ENCODE assay signal across 25 cellular contexts in the genomic region with DNA sequence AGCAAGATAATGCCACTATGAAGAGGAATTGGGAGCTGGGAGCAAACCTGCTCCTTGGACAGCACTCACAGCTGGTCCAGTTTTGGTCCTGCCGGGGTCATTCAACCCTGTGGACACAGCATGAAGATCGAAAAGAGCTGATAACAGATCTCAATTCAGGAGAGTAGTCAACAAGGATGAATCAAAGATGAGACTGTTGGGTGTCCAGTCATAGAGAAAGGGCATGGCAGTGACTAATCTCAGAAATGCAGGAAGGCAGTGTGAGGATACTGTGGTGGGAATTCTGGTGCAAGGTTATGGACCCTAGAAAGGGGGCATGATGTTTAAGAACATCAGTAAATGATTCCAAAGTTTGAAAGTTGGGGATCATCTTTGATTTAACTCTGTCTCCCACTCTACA.
"Had no signal": no experiment of that assay in that cellular context is flagged by ENCODE, and none has a peak within 500 bp of the region (broad histone marks: within the 10 kb centered on the region; RNA-seq: fewer than 3 reads in every experiment).

No MANE protein-coding gene starts in this region.

- H3K9me3 Mint-ChIP-seq: neural crest cell; stimulated activated naive CD8-positive, alpha-beta T cell treated with anti-CD3 and anti-CD28 coated beads, Interleukin-15, Interleukin-2, amounts not matched to agents 100 ng/mL and 50 ng/mL, for 24 hours had no signal

- H3K4me3 Mint-ChIP-seq: immature natural killer cell; memory B cell; natural killer cell; neural crest cell; stimulated activated naive B cell treated with anti-CD40 and anti-IgM and Interleukin-4, amounts not matched to agents 10 μg/mL and 1 μg/mL and 100 μg/mL, for 72 hours; stimulated activated naive CD8-positive, alpha-beta T cell treated with anti-CD3 and anti-CD28 coated beads, Interleukin-15, Interleukin-2, amounts not matched to agents 100 ng/mL and 50 ng/mL, for 24 hours had no signal

- ATAC-seq: left ventricle myocardium superior; lower lobe of right lung; natural killer cell; pancreas; right lobe of liver; stimulated activated naive B cell treated with anti-CD40 and anti-IgM and Interleukin-4, amounts not matched to agents 10 μg/mL and 1 μg/mL and 100 μg/mL, for 72 hours had no signal

- H3K4me1 Mint-ChIP-seq: immature natural killer cell; memory B cell; natural killer cell; neural crest cell; stimulated activated naive B cell treated with anti-CD40 and anti-IgM and Interleukin-4, amounts not matched to agents 10 μg/mL and 1 μg/mL and 100 μg/mL, for 72 hours had no signal

- H3K36me3 ChIP-seq: esophagus muscularis mucosa, lower lobe of right lung, neutrophil, pancreas, right lobe of liver, thoracic aorta, tibial nerve, upper lobe of left lung had no signal

- H3K27me3 Mint-ChIP-seq: memory B cell; stimulated activated naive B cell treated with anti-CD40 and anti-IgM and Interleukin-4, amounts not matched to agents 10 μg/mL and 1 μg/mL and 100 μg/mL, for 72 hours; stimulated activated naive CD8-positive, alpha-beta T cell treated with anti-CD3 and anti-CD28 coated beads, Interleukin-15, Interleukin-2, amounts not matched to agents 100 ng/mL and 50 ng/mL, for 24 hours had no signal

- H3K27ac Mint-ChIP-seq: immature natural killer cell; memory B cell; natural killer cell; stimulated activated naive B cell treated with anti-CD40 and anti-IgM and Interleukin-4, amounts not matched to agents 10 μg/mL and 1 μg/mL and 100 μg/mL, for 72 hours; stimulated activated naive CD8-positive, alpha-beta T cell treated with anti-CD3 and anti-CD28 coated beads, Interleukin-15, Interleukin-2, amounts not matched to agents 100 ng/mL and 50 ng/mL, for 24 hours had no signal

- H3K4me3 ChIP-seq: dorsolateral prefrontal cortex, esophagus muscularis mucosa, lower lobe of right lung, pancreas, right lobe of liver, thoracic aorta, tibial nerve, upper lobe of left lung had no signal

- DNase-seq: dorsolateral prefrontal cortex; effector CD4-positive, alpha-beta T cell; foreskin melanocyte; glutamatergic neuron; hypothalamus; immature natural killer cell; islet precursor cell; kidney glomerular epithelial cell; left ventricle myocardium superior; lower lobe of right lung; natural killer cell; pancreas; right lobe of liver; small intestine; stimulated activated CD4-positive, alpha-beta T cell treated with anti-CD3 and anti-CD28 coated beads, Interleukin-15, amount 100 ng/mL, for 24 hours; stimulated activated CD4-positive, alpha-beta T cell treated with anti-CD3 and anti-CD28 coated beads, Interleukin-2, amount 100 ng/mL, for 48 hours; stimulated activated naive B cell treated with anti-CD40 and anti-IgM and Interleukin-4, amounts not matched to agents 10 μg/mL and 1 μg/mL and 100 μg/mL, for 72 hours; upper lobe of left lung had no signal

- H3K36me3 Mint-ChIP-seq: immature natural killer cell; memory B cell; natural killer cell; stimulated activated naive B cell treated with anti-CD40 and anti-IgM and Interleukin-4, amounts not matched to agents 10 μg/mL and 1 μg/mL and 100 μg/mL, for 72 hours had no signal

- H3K4me1 ChIP-seq: esophagus muscularis mucosa, lower lobe of right lung, pancreas, right lobe of liver, tibial nerve, upper lobe of left lung had no signal

- H3K9me3 ChIP-seq: esophagus muscularis mucosa, lower lobe of right lung, neutrophil, pancreas, right lobe of liver, thoracic aorta, tibial nerve, upper lobe of left lung had no signal

- H3K27ac ChIP-seq: dorsolateral prefrontal cortex, esophagus muscularis mucosa, lower lobe of right lung, neutrophil, pancreas, right lobe of liver, thoracic aorta, tibial nerve, upper lobe of left lung had no signal
